19 cellular contexts compared by ENCODE assay signal in genomic region chr6:30643656-30644055, GRCh38. TPM values are rescaled to one million over a fixed set of nuclear protein-coding genes. Genes with fewer than 3 reads are reported as not detected.
A peak's percentile ranks its signal among the peaks of the same experiment; 100 is the strongest.
DNase-seq lines count a peak whose midpoint lies in the region; ATAC-seq and TF ChIP-seq lines count a peak whose summit lies in the region.
"Had no signal": no experiment of that assay in that cellular context is flagged by ENCODE, and none has a peak within 500 bp of the region (broad histone marks: within the 10 kb centered on the region; RNA-seq: fewer than 3 reads in every experiment).

No MANE protein-coding gene starts in this region.

- peaks cover 3% of the 10 kb centered on the region for H3K36me3 ChIP-seq in Caco-2 (ENCODE audit: control insufficient read depth, insufficient read depth, low read length)

- no TSS peak for BruUV-seq in Caco-2 (replicated peaks; lab: Mats Ljungman, UMichigan)

- POLR2A ChIA-PET in Caco-2 (lab: Charles Lee): interaction anchor here (0.6 kb wide), 1 partner anchor 29 kb away, joined by 3 read pairs; no protein-coding TSS in a partner anchor

- peak overlapping the region; percentile 0; the same call in 1 of the 2 replicates for H3K27ac ChIP-seq in HL-60 (replicated peaks)

- H3K4me3 ChIP-seq in Caco-2 (ENCODE audit: low read depth, low read length): no peak overlapping the region
- no peak overlapping the region for H3K4me3 ChIP-seq in HL-60 (replicated peaks; ENCODE audit: insufficient read depth, low read length)
- H3K4me3 ChIP-seq: HAP-1, K562 had no signal

- H3K9me3 ChIP-seq in Caco-2: no peaks in the 10 kb centered on the region
- H3K9me3 ChIP-seq: HAP-1 had no signal

- ATAC-seq in HG03571 (IDR thresholded peaks at IDR 0.05; ENCODE audit: unreplicated experiment): no peak
- no peak for ATAC-seq in HG02588 (IDR thresholded peaks at IDR 0.05; ENCODE audit: unreplicated experiment)
- ATAC-seq: K562, Right ventricle myocardium inferior had no signal

- intact Hi-C loops in Caco-2 (cut with micrococcal nuclease; ENCODE audit: unreplicated experiment): no loop called here

- H3K4me3 Mint-ChIP-seq in Caco-2 (ENCODE audit: unreplicated experiment) (no peak overlapping the region), endothelial cell (ENCODE audit: unreplicated experiment) (peak overlapping the region; percentile 70), progenitor cell of endocrine pancreas (ENCODE audit: low read depth) (no peak overlapping the region)
- H3K4me3 Mint-ChIP-seq: CD14-positive monocyte had no signal

- peaks cover 53% of the 10 kb centered on the region for H3K36me3 Mint-ChIP-seq in Caco-2 (ENCODE audit: insufficient read depth, unreplicated experiment)
- peaks cover 35% of the 10 kb centered on the region for H3K36me3 Mint-ChIP-seq in endothelial cell (ENCODE audit: low read depth, unreplicated experiment)
- peaks cover 30% of the 10 kb centered on the region for H3K36me3 Mint-ChIP-seq in progenitor cell of endocrine pancreas (ENCODE audit: insufficient read depth)

- CTCF ChIA-PET in Caco-2 (lab: Charles Lee): no interaction called here

- no peak for TF ChIP-seq CTCF in Caco-2 (IDR thresholded peaks at IDR 0.05; ENCODE audit: insufficient read depth in 1 of 2, low read depth in 1 of 2, low read length in 1 of 2, severe bottlenecking in 1 of 2, unreplicated experiment in 1 of 2)
- TF ChIP-seq CTCF in HL-60 (IDR thresholded peaks at IDR 0.05; ENCODE audit: insufficient read depth, low read length): no peak
- no peak for TF ChIP-seq CTCF in endothelial cell (IDR thresholded peaks at IDR 0.05; ENCODE audit: unreplicated experiment)
- no peak for TF ChIP-seq CTCF in progenitor cell of endocrine pancreas (IDR thresholded peaks at IDR 0.05; ENCODE audit: unreplicated experiment)

- H3K9me3 Mint-ChIP-seq in Caco-2 (ENCODE audit: unreplicated experiment) (no peaks in the 10 kb centered on the region), endothelial cell (ENCODE audit: unreplicated experiment) (no peaks in the 10 kb centered on the region), progenitor cell of endocrine pancreas (ENCODE audit: low read depth) (no peaks in the 10 kb centered on the region)
- H3K9me3 Mint-ChIP-seq: CD14-positive monocyte had no signal

- no peaks in the 10 kb centered on the region for H3K27me3 ChIP-seq in Caco-2 (replicated peaks; ENCODE audit: control insufficient read depth, insufficient read depth, low read length)
- H3K27me3 ChIP-seq in HL-60 (ENCODE audit: insufficient read depth, poor library complexity, severe bottlenecking): no peaks in the 10 kb centered on the region

- peak overlapping the region; percentile 21 for H3K27ac Mint-ChIP-seq in Caco-2 (ENCODE audit: unreplicated experiment)
- peak overlapping the region; percentile 92 for H3K27ac Mint-ChIP-seq in endothelial cell (ENCODE audit: unreplicated experiment)
- peak overlapping the region; percentile 47 for H3K27ac Mint-ChIP-seq in progenitor cell of endocrine pancreas

- no peaks in the 10 kb centered on the region for H3K27me3 Mint-ChIP-seq in Caco-2 (ENCODE audit: insufficient read depth, unreplicated experiment)
- H3K27me3 Mint-ChIP-seq in endothelial cell (ENCODE audit: unreplicated experiment): peaks cover 7% of the 10 kb centered on the region
- H3K27me3 Mint-ChIP-seq in progenitor cell of endocrine pancreas: no peaks in the 10 kb centered on the region

- no peak for DNase-seq in Caco-2
- DNase-seq in HL-60 (ENCODE audit: low read depth in 1 of 2, low spot score in 1 of 2): no peak
- no peak for DNase-seq in endothelial cell (ENCODE audit: low spot score)
- DNase-seq in progenitor cell of endocrine pancreas (ENCODE audit: low spot score, unreplicated experiment): no peak
- DNase-seq in GM19238 (ENCODE audit: insufficient read length, low spot score): no peak
- DNase-seq: ACHN, DMS 273 treated with DMSO at 0.1 percent for 48 hours, DND-41, NCI-H1105, NCI-H2081, NCI-H2171 treated with DMSO at 0.1 percent for 48 hours, NCI-H510A, NCI-H774 had no signal

- H3K4me1 Mint-ChIP-seq in Caco-2 (ENCODE audit: low read depth, unreplicated experiment) (peaks cover 25% of the 10 kb centered on the region), endothelial cell (ENCODE audit: unreplicated experiment) (peaks cover 62% of the 10 kb centered on the region), progenitor cell of endocrine pancreas (ENCODE audit: low read depth) (peaks cover 21% of the 10 kb centered on the region)

- H3K4me1 ChIP-seq in Caco-2: peaks cover 4% of the 10 kb centered on the region; the same call in 1 of the 2 replicates

RNA-seq across cellular contexts. Expression of gene C6orf136, which starts 3.3 kb away (rescaled TPM):
- total RNA-seq in Caco-2 (2022): 25.4 and 25.7 TPM in 2 replicates
- total RNA-seq in endothelial cell (ENCODE audit: unreplicated experiment): 15.1 TPM
- total RNA-seq in progenitor cell of endocrine pancreas: 18.8 and 19.5 TPM in 2 replicates

RNA-seq across cellular contexts. Expression of gene ATAT1, which starts 17.0 kb away (rescaled TPM):
- total RNA-seq in Caco-2 (2022): 17.9 and 19.7 TPM in 2 replicates
- 30.3 TPM for total RNA-seq in endothelial cell (ENCODE audit: unreplicated experiment)
- total RNA-seq in progenitor cell of endocrine pancreas: 71.2 and 74.2 TPM in 2 replicates

RNA-seq across cellular contexts. Expression of gene MRPS18B, which starts 26.0 kb away (rescaled TPM):
- 60.0 and 62.6 TPM in 2 replicates for total RNA-seq in Caco-2 (2022)
- 39.8 TPM for total RNA-seq in endothelial cell (ENCODE audit: unreplicated experiment)
- 27.5 and 28.2 TPM in 2 replicates for total RNA-seq in progenitor cell of endocrine pancreas

RNA-seq across cellular contexts. Expression of gene PPP1R10, which starts 26.6 kb away (rescaled TPM):
- total RNA-seq in Caco-2 (2022) (91.3 and 95.4 TPM in 2 replicates), endothelial cell (ENCODE audit: unreplicated experiment) (75.8 TPM), progenitor cell of endocrine pancreas (141 and 142 TPM in 2 replicates)

RNA-seq across cellular contexts. Expression of gene DHX16, which starts 29.1 kb away (rescaled TPM):
- total RNA-seq in Caco-2 (2022) (36.6 and 40.6 TPM in 2 replicates), endothelial cell (ENCODE audit: unreplicated experiment) (38.5 TPM), progenitor cell of endocrine pancreas (30.0 and 31.0 TPM in 2 replicates)

Comparison
In these comparisons a context has a peak if more than half of its experiments do, and no peak if none do; other contexts are left out.
1. H3K27ac Mint-ChIP-seq: peak in every context shown above with its lines; median percentile 92 in endothelial cell; 47 in progenitor cell of endocrine pancreas; 21 in Caco-2.